22 cellular contexts compared by ENCODE assay signal in the genomic region with DNA sequence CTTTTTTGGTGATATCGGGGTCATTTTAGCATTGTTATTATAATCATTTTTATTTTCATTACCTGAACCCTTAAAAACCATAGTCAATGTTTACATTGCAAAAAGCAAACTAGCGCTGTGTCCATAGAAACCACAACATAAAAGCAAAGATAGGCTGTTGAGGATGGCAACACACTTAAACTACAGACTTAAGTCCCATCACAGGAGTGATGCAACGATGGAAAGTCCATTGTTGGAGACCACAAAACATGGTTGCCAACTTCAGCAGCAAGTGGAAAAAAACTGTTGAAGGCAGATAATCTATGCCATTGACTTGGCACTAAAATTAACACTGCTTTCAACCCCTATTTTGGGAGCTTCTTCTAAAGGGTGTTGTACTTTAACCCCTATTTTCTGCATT.
"Had no signal": no experiment of that assay in that cellular context is flagged by ENCODE, and none has a peak within 500 bp of the region (broad histone marks: within the 10 kb centered on the region; RNA-seq: fewer than 3 reads in every experiment).

No MANE protein-coding gene starts in this region.

- H3K36me3 ChIP-seq: adrenal gland, esophagus squamous epithelium, heart right ventricle, neutrophil, transverse colon had no signal

- ATAC-seq: activated CD8-positive, alpha-beta T cell treated with anti-CD3 and anti-CD28 coated beads for 36 hours; heart right ventricle; left lobe of liver had no signal

- H3K4me1 ChIP-seq: adrenal gland, esophagus squamous epithelium, heart right ventricle, transverse colon had no signal

- H3K9me3 ChIP-seq: adrenal gland, esophagus squamous epithelium, heart right ventricle, neutrophil, transverse colon had no signal

- FAIRE-seq: frontal cortex had no signal

- H3K27ac ChIP-seq: adrenal gland, esophagus squamous epithelium, heart right ventricle, neutrophil, transverse colon had no signal

- H3K27me3 ChIP-seq: adrenal gland, esophagus squamous epithelium, heart right ventricle, neutrophil, transverse colon had no signal

- H3K4me3 ChIP-seq: adrenal gland, esophagus squamous epithelium, heart right ventricle, transverse colon had no signal

- DNase-seq: activated B cell treated with CpG ODN at 0.5 μM for 24 hours; activated CD4-positive, alpha-beta T cell treated with anti-CD3 and anti-CD28 coated beads for 48 hours; activated CD8-positive, alpha-beta T cell treated with anti-CD3 and anti-CD28 coated beads for 36 hours; activated effector memory CD4-positive, alpha-beta T cell treated with anti-CD3 and anti-CD28 coated beads, Interleukin-2, amount 50 U/mL, for 16 hours; activated T-cell treated with anti-CD3 and anti-CD28 coated beads, Interleukin-2, amount 50 U/mL, for 48 hours; adrenal gland; central memory CD4-positive, alpha-beta T cell; cortex of kidney; effector CD4-positive, alpha-beta T cell; esophagus squamous epithelium; heart right ventricle; islet precursor cell; naive B cell; retina; stimulated activated CD4-positive, alpha-beta T cell treated with anti-CD3 and anti-CD28 coated beads, Interleukin-4, amount 100 ng/mL, for 24 hours; stimulated activated naive CD4-positive, alpha-beta T cell treated with Interleukin-2 at 50 U/mL for 16 hours; substantia nigra; SW 1271; transverse colon had no signal
